1 cellular context compared by ENCODE assay signal in the genomic region with DNA sequence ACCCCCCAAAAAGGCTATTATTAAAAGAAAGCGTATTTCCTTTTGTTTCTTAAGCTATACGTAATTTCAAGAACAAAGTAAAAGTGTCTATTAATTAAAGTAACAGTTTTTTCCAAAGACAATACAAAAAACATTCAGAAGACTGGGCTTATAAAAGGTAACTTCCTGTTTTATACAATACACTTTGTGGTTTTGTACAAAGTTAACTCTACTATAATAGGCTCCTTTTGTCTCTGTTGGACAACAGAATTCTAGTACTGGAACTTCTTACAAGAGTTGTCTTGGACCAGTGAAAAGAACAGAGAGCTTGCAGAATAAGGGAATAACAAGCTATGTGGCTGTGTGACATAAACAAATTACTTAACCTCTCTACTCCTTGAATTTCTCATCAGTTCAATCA.
TF ChIP-seq lines count a peak whose summit lies in the region.

No MANE protein-coding gene starts in this region.

TF ChIP-seq in GM23338, 12 proteins besides CTCF, POLR2A, EP300 and RAD21:
- TF ChIP-seq, protein P1, sequence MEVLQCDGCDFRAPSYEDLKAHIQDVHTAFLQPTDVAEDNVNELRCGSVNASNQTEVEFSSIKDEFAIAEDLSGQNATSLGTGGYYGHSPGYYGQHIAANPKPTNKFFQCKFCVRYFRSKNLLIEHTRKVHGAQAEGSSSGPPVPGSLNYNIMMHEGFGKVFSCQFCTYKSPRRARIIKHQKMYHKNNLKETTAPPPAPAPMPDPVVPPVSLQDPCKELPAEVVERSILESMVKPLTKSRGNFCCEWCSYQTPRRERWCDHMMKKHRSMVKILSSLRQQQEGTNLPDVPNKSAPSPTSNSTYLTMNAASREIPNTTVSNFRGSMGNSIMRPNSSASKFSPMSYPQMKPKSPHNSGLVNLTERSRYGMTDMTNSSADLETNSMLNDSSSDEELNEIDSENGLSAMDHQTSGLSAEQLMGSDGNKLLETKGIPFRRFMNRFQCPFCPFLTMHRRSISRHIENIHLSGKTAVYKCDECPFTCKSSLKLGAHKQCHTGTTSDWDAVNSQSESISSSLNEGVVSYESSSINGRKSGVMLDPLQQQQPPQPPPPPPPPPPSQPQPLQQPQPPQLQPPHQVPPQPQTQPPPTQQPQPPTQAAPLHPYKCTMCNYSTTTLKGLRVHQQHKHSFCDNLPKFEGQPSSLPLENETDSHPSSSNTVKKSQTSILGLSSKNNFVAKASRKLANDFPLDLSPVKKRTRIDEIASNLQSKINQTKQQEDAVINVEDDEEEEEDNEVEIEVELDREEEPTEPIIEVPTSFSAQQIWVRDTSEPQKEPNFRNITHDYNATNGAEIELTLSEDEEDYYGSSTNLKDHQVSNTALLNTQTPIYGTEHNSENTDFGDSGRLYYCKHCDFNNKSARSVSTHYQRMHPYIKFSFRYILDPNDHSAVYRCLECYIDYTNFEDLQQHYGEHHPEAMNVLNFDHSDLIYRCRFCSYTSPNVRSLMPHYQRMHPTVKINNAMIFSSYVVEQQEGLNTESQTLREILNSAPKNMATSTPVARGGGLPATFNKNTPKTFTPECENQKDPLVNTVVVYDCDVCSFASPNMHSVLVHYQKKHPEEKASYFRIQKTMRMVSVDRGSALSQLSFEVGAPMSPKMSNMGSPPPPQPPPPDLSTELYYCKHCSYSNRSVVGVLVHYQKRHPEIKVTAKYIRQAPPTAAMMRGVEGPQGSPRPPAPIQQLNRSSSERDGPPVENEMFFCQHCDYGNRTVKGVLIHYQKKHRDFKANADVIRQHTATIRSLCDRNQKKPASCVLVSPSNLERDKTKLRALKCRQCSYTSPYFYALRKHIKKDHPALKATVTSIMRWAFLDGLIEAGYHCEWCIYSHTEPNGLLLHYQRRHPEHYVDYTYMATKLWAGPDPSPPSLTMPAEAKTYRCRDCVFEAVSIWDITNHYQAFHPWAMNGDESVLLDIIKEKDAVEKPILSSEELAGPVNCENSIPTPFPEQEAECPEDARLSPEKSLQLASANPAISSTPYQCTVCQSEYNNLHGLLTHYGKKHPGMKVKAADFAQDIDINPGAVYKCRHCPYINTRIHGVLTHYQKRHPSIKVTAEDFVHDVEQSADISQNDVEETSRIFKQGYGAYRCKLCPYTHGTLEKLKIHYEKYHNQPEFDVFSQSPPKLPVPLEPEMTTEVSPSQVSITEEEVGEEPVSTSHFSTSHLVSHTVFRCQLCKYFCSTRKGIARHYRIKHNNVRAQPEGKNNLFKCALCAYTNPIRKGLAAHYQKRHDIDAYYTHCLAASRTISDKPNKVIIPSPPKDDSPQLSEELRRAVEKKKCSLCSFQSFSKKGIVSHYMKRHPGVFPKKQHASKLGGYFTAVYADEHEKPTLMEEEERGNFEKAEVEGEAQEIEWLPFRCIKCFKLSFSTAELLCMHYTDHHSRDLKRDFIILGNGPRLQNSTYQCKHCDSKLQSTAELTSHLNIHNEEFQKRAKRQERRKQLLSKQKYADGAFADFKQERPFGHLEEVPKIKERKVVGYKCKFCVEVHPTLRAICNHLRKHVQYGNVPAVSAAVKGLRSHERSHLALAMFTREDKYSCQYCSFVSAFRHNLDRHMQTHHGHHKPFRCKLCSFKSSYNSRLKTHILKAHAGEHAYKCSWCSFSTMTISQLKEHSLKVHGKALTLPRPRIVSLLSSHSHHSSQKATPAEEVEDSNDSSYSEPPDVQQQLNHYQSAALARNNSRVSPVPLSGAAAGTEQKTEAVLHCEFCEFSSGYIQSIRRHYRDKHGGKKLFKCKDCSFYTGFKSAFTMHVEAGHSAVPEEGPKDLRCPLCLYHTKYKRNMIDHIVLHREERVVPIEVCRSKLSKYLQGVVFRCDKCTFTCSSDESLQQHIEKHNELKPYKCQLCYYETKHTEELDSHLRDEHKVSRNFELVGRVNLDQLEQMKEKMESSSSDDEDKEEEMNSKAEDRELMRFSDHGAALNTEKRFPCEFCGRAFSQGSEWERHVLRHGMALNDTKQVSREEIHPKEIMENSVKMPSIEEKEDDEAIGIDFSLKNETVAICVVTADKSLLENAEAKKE (CRISPR knock-in tag; IDR thresholded peaks at IDR 0.05), result no peak
- no peak for TF ChIP-seq ZNF114 (CRISPR knock-in tag; IDR thresholded peaks at IDR 0.05)
